Comparison of ENCODE assay signal across 1 cellular context in genomic region chr7:107164092-107164491, GRCh38.
TF ChIP-seq lines count a peak whose summit lies in the region.

No MANE protein-coding gene starts in this region.

TF ChIP-seq in IMR-90, 13 proteins besides CTCF, POLR2A, EP300 and RAD21 (continued from another document):
- no peak for TF ChIP-seq USF2 (IDR thresholded peaks at IDR 0.05; ENCODE audit: low read depth, low read length)
- TF ChIP-seq MAFK (IDR thresholded peaks at IDR 0.05; ENCODE audit: low read depth, low read length): no peak
- TF ChIP-seq MAZ (IDR thresholded peaks at IDR 0.05; ENCODE audit: borderline replicate concordance, low read depth, low read length): no peak
- TF ChIP-seq RCOR1 (IDR thresholded peaks at IDR 0.05; ENCODE audit: insufficient replicate concordance, low read length): no peak
- no peak for TF ChIP-seq NFE2L2 (IDR thresholded peaks at IDR 0.05; ENCODE audit: low read depth, low read length)
- no peak for TF ChIP-seq SMC3 (IDR thresholded peaks at IDR 0.05; ENCODE audit: low read depth, low read length)
- no peak for TF ChIP-seq BHLHE40 (IDR thresholded peaks at IDR 0.05; ENCODE audit: low read depth, low read length)
- no peak for TF ChIP-seq CHD1 (IDR thresholded peaks at IDR 0.05; ENCODE audit: low read depth, low read length)
- TF ChIP-seq FOS (IDR thresholded peaks at IDR 0.05; ENCODE audit: low read depth, low read length): no peak
- TF ChIP-seq CEBPB (IDR thresholded peaks at IDR 0.05; ENCODE audit: low read depth, low read length): no peak
- no peak for TF ChIP-seq MXI1 (IDR thresholded peaks at IDR 0.05; ENCODE audit: borderline replicate concordance, low read depth, low read length)
TF ChIP-seq in IMR-90: peak in this region for 0.
